Comparison of ENCODE assay signal across 9 cellular contexts in the genomic region with DNA sequence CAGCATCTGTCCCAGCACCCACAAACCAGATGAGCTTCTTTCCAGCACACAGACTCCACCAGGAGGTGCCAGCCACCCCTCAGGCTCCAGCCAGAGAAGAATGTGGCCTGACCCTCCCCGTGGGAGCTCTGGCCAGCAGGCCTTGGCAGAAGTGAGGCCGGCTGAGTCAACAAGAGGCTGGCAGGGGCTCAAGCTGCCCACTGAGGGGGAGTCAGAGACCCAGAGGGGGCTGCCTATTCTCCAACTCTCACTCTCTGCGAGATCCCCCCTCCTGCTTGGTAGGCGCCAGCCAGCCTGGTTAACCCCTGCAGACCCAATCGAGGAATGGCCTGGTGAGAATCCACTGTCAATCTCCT. TPM values are rescaled to one million over a fixed set of nuclear protein-coding genes. Genes with fewer than 3 reads are reported as not detected.
DNase-seq lines count a peak whose midpoint lies in the region; ATAC-seq and TF ChIP-seq lines count a peak whose summit lies in the region.
"Had no signal": no experiment of that assay in that cellular context is flagged by ENCODE, and none has a peak within 500 bp of the region (broad histone marks: within the 10 kb centered on the region; RNA-seq: fewer than 3 reads in every experiment).

No MANE protein-coding gene starts in this region.

- H3K4me3 ChIP-seq in upper lobe of right lung = no peak overlapping the region

- H3K27me3 Mint-ChIP-seq in activated CD4-positive, alpha-beta memory T cell treated with anti-CD3 and anti-CD28 coated beads for 36 hours = peaks cover 13% of the 10 kb centered on the region
- peaks cover 21% of the 10 kb centered on the region for H3K27me3 Mint-ChIP-seq in activated CD4-positive, alpha-beta memory T cell treated with anti-CD3 and anti-CD28 coated beads, Interleukin-2, amount 10 ng/mL, durations not matched to agents 7 days and 5 days

- TF ChIP-seq CTCF in upper lobe of right lung (IDR thresholded peaks at IDR 0.05) = peak; percentile 23

- intact Hi-C loops in activated CD4-positive, alpha-beta memory T cell treated with anti-CD3 and anti-CD28 coated beads for 36 hours (cut with micrococcal nuclease) = no loop called here
- intact Hi-C loops in upper lobe of right lung (cut with DNase I) = no loop called here

- H3K9me3 ChIP-seq in upper lobe of right lung = no peaks in the 10 kb centered on the region

- H3K4me1 ChIP-seq in upper lobe of right lung = peaks cover 72% of the 10 kb centered on the region

- H3K27ac ChIP-seq in cingulate gyrus (ENCODE audit: low read depth, low read length) (peak overlapping the region; percentile 75), upper lobe of right lung (no peak overlapping the region)

- peaks cover 6% of the 10 kb centered on the region for H3K4me1 Mint-ChIP-seq in activated CD4-positive, alpha-beta memory T cell treated with anti-CD3 and anti-CD28 coated beads for 36 hours (ENCODE audit: low read depth)
- peaks cover 6% of the 10 kb centered on the region for H3K4me1 Mint-ChIP-seq in activated CD4-positive, alpha-beta memory T cell treated with anti-CD3 and anti-CD28 coated beads, Interleukin-2, amount 10 ng/mL, durations not matched to agents 7 days and 5 days

- H3K27ac Mint-ChIP-seq in activated CD4-positive, alpha-beta memory T cell treated with anti-CD3 and anti-CD28 coated beads for 36 hours = peak overlapping the region; percentile 49
- H3K27ac Mint-ChIP-seq in activated CD4-positive, alpha-beta memory T cell treated with anti-CD3 and anti-CD28 coated beads, Interleukin-2, amount 10 ng/mL, durations not matched to agents 7 days and 5 days = no peak overlapping the region

- no peak for DNase-seq in activated CD4-positive, alpha-beta memory T cell treated with anti-CD3 and anti-CD28 coated beads for 36 hours
- no peak for DNase-seq in activated CD4-positive, alpha-beta memory T cell treated with anti-CD3 and anti-CD28 coated beads, Interleukin-2, amount 10 ng/mL, durations not matched to agents 7 days and 5 days
- DNase-seq in lung microvascular endothelial cell (ENCODE audit: low read depth in 2 of 2) (peak; percentile 55 to 70), upper lobe of right lung (peak; percentile 81), DMS153 treated with DMSO at 0.1 percent for 48 hours (lab: John Stamatoyannopoulos, UW; ENCODE audit: unreplicated experiment) (no peak)
- DNase-seq: NCI-H446 treated with DMSO at 0.1 percent for 48 hours had no signal

- H3K36me3 Mint-ChIP-seq in activated CD4-positive, alpha-beta memory T cell treated with anti-CD3 and anti-CD28 coated beads for 36 hours = no peaks in the 10 kb centered on the region
- no peaks in the 10 kb centered on the region for H3K36me3 Mint-ChIP-seq in activated CD4-positive, alpha-beta memory T cell treated with anti-CD3 and anti-CD28 coated beads, Interleukin-2, amount 10 ng/mL, durations not matched to agents 7 days and 5 days (ENCODE audit: low read depth)

- POLR2A ChIA-PET in activated CD4-positive, alpha-beta memory T cell treated with anti-CD3 and anti-CD28 coated beads for 36 hours (lab: Charles Lee) = interaction anchor here (1.5 kb wide), 1 partner anchor 17 kb away, joined by 3 read pairs; no protein-coding TSS in a partner anchor
- POLR2A ChIA-PET in activated CD4-positive, alpha-beta memory T cell treated with anti-CD3 and anti-CD28 coated beads, Interleukin-2, amount 10 ng/mL, durations not matched to agents 7 days and 5 days (lab: Charles Lee) = interaction anchor here (1.2 kb wide), 2 partner anchors 16 to 17 kb away, joined by 3 read pairs; no protein-coding TSS in a partner anchor

- CTCF ChIA-PET in activated CD4-positive, alpha-beta memory T cell treated with anti-CD3 and anti-CD28 coated beads for 36 hours (lab: Charles Lee) = interaction anchor here (2.5 to 16.3 kb wide), 3 partner anchors 10 to 43 kb away, joined by 12 to 612 read pairs (median 13); a partner anchor contains a TSS
- CTCF ChIA-PET in activated CD4-positive, alpha-beta memory T cell treated with anti-CD3 and anti-CD28 coated beads, Interleukin-2, amount 10 ng/mL, durations not matched to agents 7 days and 5 days (lab: Charles Lee) = interaction anchor here (1.7 to 16.5 kb wide), 3 partner anchors 11 to 43 kb away, joined by 7 to 374 read pairs (median 12); a partner anchor contains a TSS

- ATAC-seq in upper lobe of right lung (peak; percentile 22), GM19324 (IDR thresholded peaks at IDR 0.05; ENCODE audit: low FRiP score, unreplicated experiment) (no peak), HG02981 (IDR thresholded peaks at IDR 0.05; ENCODE audit: unreplicated experiment) (no peak)

- no peaks in the 10 kb centered on the region for H3K9me3 Mint-ChIP-seq in activated CD4-positive, alpha-beta memory T cell treated with anti-CD3 and anti-CD28 coated beads for 36 hours
- H3K9me3 Mint-ChIP-seq in activated CD4-positive, alpha-beta memory T cell treated with anti-CD3 and anti-CD28 coated beads, Interleukin-2, amount 10 ng/mL, durations not matched to agents 7 days and 5 days = no peaks in the 10 kb centered on the region

- H3K4me3 Mint-ChIP-seq in activated CD4-positive, alpha-beta memory T cell treated with anti-CD3 and anti-CD28 coated beads for 36 hours = no peak overlapping the region
- H3K4me3 Mint-ChIP-seq in activated CD4-positive, alpha-beta memory T cell treated with anti-CD3 and anti-CD28 coated beads, Interleukin-2, amount 10 ng/mL, durations not matched to agents 7 days and 5 days = no peak overlapping the region

- H3K36me3 ChIP-seq in upper lobe of right lung = no peaks in the 10 kb centered on the region

- H3K27me3 ChIP-seq in upper lobe of right lung = no peaks in the 10 kb centered on the region

RNA-seq across cellular contexts. Expression of a gene that starts 10.6 kb away (rescaled TPM):
- 1 to 10 TPM; 1.4 to 1.9 TPM for total RNA-seq in activated CD4-positive, alpha-beta memory T cell treated with anti-CD3 and anti-CD28 coated beads for 36 hours
- 1 to 10 TPM in 1 of 2 experiments, under 1 TPM in 1; 0.95 to 1.1 TPM for total RNA-seq in activated CD4-positive, alpha-beta memory T cell treated with anti-CD3 and anti-CD28 coated beads, Interleukin-2, amount 10 ng/mL, durations not matched to agents 7 days and 5 days
- 7.8 and 7.9 TPM in 2 replicates for total RNA-seq in lung microvascular endothelial cell
- 73.9 TPM for total RNA-seq in upper lobe of right lung

RNA-seq across cellular contexts. Expression of a gene that starts 30.2 kb away (rescaled TPM):
- total RNA-seq in activated CD4-positive, alpha-beta memory T cell treated with anti-CD3 and anti-CD28 coated beads for 36 hours = not detected
- not detected for total RNA-seq in activated CD4-positive, alpha-beta memory T cell treated with anti-CD3 and anti-CD28 coated beads, Interleukin-2, amount 10 ng/mL, durations not matched to agents 7 days and 5 days
- total RNA-seq in lung microvascular endothelial cell = not detected in 2 replicates
- total RNA-seq in upper lobe of right lung = 2.5 TPM

RNA-seq across cellular contexts. Expression of a gene that starts 30.5 kb away (rescaled TPM):
- total RNA-seq in activated CD4-positive, alpha-beta memory T cell treated with anti-CD3 and anti-CD28 coated beads for 36 hours = under 1 TPM in 1 of 2 experiments, not detected in 1; 0.12 TPM
- under 1 TPM in 1 of 2 experiments, not detected in 1; 0.08 TPM for total RNA-seq in activated CD4-positive, alpha-beta memory T cell treated with anti-CD3 and anti-CD28 coated beads, Interleukin-2, amount 10 ng/mL, durations not matched to agents 7 days and 5 days
- total RNA-seq in lung microvascular endothelial cell = 36.2 and 57.1 TPM in 2 replicates
- 17.0 TPM for total RNA-seq in upper lobe of right lung

RNA-seq across cellular contexts. Expression of a gene that starts 59.0 kb away (rescaled TPM):
- 10 to 100 TPM; 59.0 to 61.1 TPM for total RNA-seq in activated CD4-positive, alpha-beta memory T cell treated with anti-CD3 and anti-CD28 coated beads for 36 hours
- total RNA-seq in activated CD4-positive, alpha-beta memory T cell treated with anti-CD3 and anti-CD28 coated beads, Interleukin-2, amount 10 ng/mL, durations not matched to agents 7 days and 5 days = 10 to 100 TPM; 59.5 to 64.4 TPM
- total RNA-seq in lung microvascular endothelial cell (29.2 and 85.3 TPM in 2 replicates), upper lobe of right lung (64.4 TPM)

Comparison
In these comparisons a context has a peak if more than half of its experiments do, and no peak if none do; other contexts are left out.
1. DNase-seq: peak in lung microvascular endothelial cell (2 of 2) and upper lobe of right lung (single experiment); none in activated CD4-positive, alpha-beta memory T cell treated with anti-CD3 and anti-CD28 coated beads for 36 hours (single experiment), activated CD4-positive, alpha-beta memory T cell treated with anti-CD3 and anti-CD28 coated beads, Interleukin-2, amount 10 ng/mL, durations not matched to agents 7 days and 5 days (single experiment) and DMS153 treated with DMSO at 0.1 percent for 48 hours (single experiment).
2. RNA of a gene that starts 30.5 kb away (total RNA-seq): 36.2 to 57.1 TPM in lung microvascular endothelial cell and 17.0 TPM in upper lobe of right lung (single experiment); 0.12 TPM in activated CD4-positive, alpha-beta memory T cell treated with anti-CD3 and anti-CD28 coated beads for 36 hours and 0.08 TPM in activated CD4-positive, alpha-beta memory T cell treated with anti-CD3 and anti-CD28 coated beads, Interleukin-2, amount 10 ng/mL, durations not matched to agents 7 days and 5 days; every median in the first group is over 10 times any median in the second.